Comparison of ENCODE assay signal across 8 cellular contexts in genomic region chr5:149035282-149035882, GRCh38. TPM values are rescaled to one million over a fixed set of nuclear protein-coding genes. Genes with fewer than 3 reads are reported as not detected.
DNase-seq lines count a peak whose midpoint lies in the region; ATAC-seq, FAIRE-seq and TF ChIP-seq lines count a peak whose summit lies in the region.

No MANE protein-coding gene starts in this region.

- H3K4me3 Mint-ChIP-seq in Calu3 (ENCODE audit: low read depth, unreplicated experiment) (no peak overlapping the region), natural killer cell (no peak overlapping the region)

- H3K27me3 ChIP-seq in esophagus muscularis mucosa = no peaks in the 10 kb centered on the region

- H3K4me1 ChIP-seq in esophagus muscularis mucosa = peaks cover 0 to 7% (median 3%) of the 10 kb centered on the region in 4 donors

- no peak for TF ChIP-seq POLR2A in esophagus muscularis mucosa (IDR thresholded peaks at IDR 0.05; ENCODE audit: low read depth)

- peak overlapping the region; percentile 18 for H3K27ac Mint-ChIP-seq in Calu3 (ENCODE audit: unreplicated experiment)
- H3K27ac Mint-ChIP-seq in natural killer cell = no peak overlapping the region

- H3K36me3 ChIP-seq in esophagus muscularis mucosa = peaks cover 0 to 4% (median 0%) of the 10 kb centered on the region in 4 donors

- TF ChIP-seq CTCF in Calu3 (IDR thresholded peaks at IDR 0.05; ENCODE audit: unreplicated experiment) = peak; percentile 82
- TF ChIP-seq CTCF in esophagus muscularis mucosa (IDR thresholded peaks at IDR 0.05) = peak; percentile 77 to 86 (median 84)
- TF ChIP-seq CTCF in natural killer cell (IDR thresholded peaks at IDR 0.05) = peak; percentile 84

- H3K4me3 ChIP-seq in esophagus muscularis mucosa = no peak overlapping the region

- H3K4me1 Mint-ChIP-seq in Calu3 (ENCODE audit: low read depth, unreplicated experiment) (peaks cover 41% of the 10 kb centered on the region), natural killer cell (peaks cover 36 to 49% of the 10 kb centered on the region in 2 donors)

- no peaks in the 10 kb centered on the region for H3K27me3 Mint-ChIP-seq in Calu3 (ENCODE audit: unreplicated experiment)
- no peaks in the 10 kb centered on the region for H3K27me3 Mint-ChIP-seq in natural killer cell (ENCODE audit: low read depth in 2 of 2)

- TF ChIP-seq EP300 in esophagus muscularis mucosa (IDR thresholded peaks at IDR 0.05) = no peak

- H3K9me3 ChIP-seq in esophagus muscularis mucosa = no peaks in the 10 kb centered on the region

- H3K9me3 Mint-ChIP-seq in Calu3 (ENCODE audit: low read depth, unreplicated experiment) = no peaks in the 10 kb centered on the region
- no peaks in the 10 kb centered on the region for H3K9me3 Mint-ChIP-seq in natural killer cell

- FAIRE-seq in HTR-8/SVneo (lab: Jason Lieb, UNC) = peak; percentile 66

- WGBS in esophagus muscularis mucosa = 24% methylated on average over 9 of the region's 9 CpGs

- no TSS peak for BruUV-seq in Calu3 (replicated peaks; lab: Mats Ljungman, UMichigan)

- intact Hi-C loops in Calu3 (cut with micrococcal nuclease; ENCODE audit: unreplicated experiment) (loop anchor here (1.0 to 10.0 kb wide), 7 partner anchors 33 to 593 kb away; partner anchors contain the start of gene ADRB2), esophagus muscularis mucosa (cut with DNase I) (loop anchor here (1.0 to 10.0 kb wide), 2 partner anchors 302 to 591 kb away; no protein-coding TSS in a partner anchor), natural killer cell (cut with micrococcal nuclease) (loop anchor here (1.0 to 2.0 kb wide), 3 partner anchors 37 to 591 kb away; no protein-coding TSS in a partner anchor)

- DNase-seq in Calu3 = peak; percentile 89
- peak; percentile 64 for DNase-seq in HTR-8/SVneo (ENCODE audit: insufficient read length, low spot score)
- peak; percentile 78 for DNase-seq in OCI-M1 (lab: John Stamatoyannopoulos, UW)
- peak; percentile 46 for DNase-seq in activated T-cell treated with anti-CD3 and anti-CD28 coated beads for 24 hours (ENCODE audit: low read depth)
- peak; percentile 92 for DNase-seq in esophagus muscularis mucosa (ENCODE audit: extremely low spot score)
- peak; percentile 61 for DNase-seq in natural killer cell
- DNase-seq in stimulated activated naive CD4-positive, alpha-beta T cell treated with Interleukin-2 at 50 U/mL for 16 hours (lab: John Stamatoyannopoulos, UW) = peak; percentile 54

- CTCF ChIA-PET in Calu3 (lab: Charles Lee) = interaction anchor here (0.6 to 5.8 kb wide), 29 partner anchors 10 to 304 kb away, joined by 3 to 68 read pairs (median 6); partner anchors contain the start of gene ADRB2

- H3K27ac ChIP-seq in esophagus muscularis mucosa (replicated peaks in 1 of 4) = no peak overlapping the region

- ATAC-seq in GM21381 (IDR thresholded peaks at IDR 0.05; ENCODE audit: unreplicated experiment) (peak; percentile 85), natural killer cell (peak; percentile 79 to 89 (median 87))

- H3K36me3 Mint-ChIP-seq in Calu3 (ENCODE audit: insufficient read depth, unreplicated experiment) (peaks cover 38% of the 10 kb centered on the region), natural killer cell (no peaks in the 10 kb centered on the region)

RNA-seq across cellular contexts. Expression of gene SH3TC2, which starts 27.5 kb away (rescaled TPM):
- total RNA-seq in Calu3 (2022) (54.6 and 60.3 TPM in 2 replicates), esophagus muscularis mucosa (1 to 10 TPM in 3 of 4 donors, under 1 TPM in 1; 0.84 to 2.4 (median 1.7) TPM), natural killer cell (under 1 TPM; 0.11 to 0.68 (median 0.58) TPM)

Comparison
In these comparisons a context has a peak if more than half of its experiments do, and no peak if none do; other contexts are left out.
1. RNA of gene SH3TC2, which starts 27.5 kb away (total RNA-seq): 54.6 to 60.3 TPM in Calu3; 0.84 to 2.4 TPM in esophagus muscularis mucosa and 0.11 to 0.68 TPM in natural killer cell; every median in the first group is over 10 times any median in the second.
2. Peak in every context shown above with its lines, with median percentiles within 50 percentile points of each other: DNase-seq and CTCF ChIP-seq.